ENCODE assay signal across 37 cellular contexts in the genomic region with DNA sequence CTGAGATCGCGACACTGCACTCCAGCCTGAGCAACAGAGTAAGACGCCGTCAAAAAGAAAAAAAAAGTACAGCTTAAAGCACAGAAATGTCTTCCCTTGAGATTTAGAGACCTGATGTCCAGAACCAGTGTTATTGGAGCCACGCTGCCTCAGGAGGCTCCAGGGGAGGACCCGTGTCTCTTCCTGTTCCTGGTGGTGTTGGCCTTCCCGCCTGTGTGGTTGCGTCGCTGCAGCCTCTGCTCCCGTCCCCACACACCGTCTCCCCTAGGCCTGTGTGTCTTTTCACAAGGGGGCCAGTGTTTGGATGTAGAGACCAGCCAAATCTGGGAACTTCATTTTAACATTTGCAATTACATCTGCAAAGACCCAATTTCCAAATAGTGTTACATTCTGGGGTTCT. TPM values are rescaled to one million over a fixed set of nuclear protein-coding genes. Genes with fewer than 3 reads are reported as not detected.
A peak's percentile ranks its signal among the peaks of the same experiment; 100 is the strongest.
DNase-seq lines count a peak whose midpoint lies in the region; ATAC-seq, FAIRE-seq and TF ChIP-seq lines count a peak whose summit lies in the region.
"Had no signal": no experiment of that assay in that cellular context is flagged by ENCODE, and none has a peak within 500 bp of the region (broad histone marks: within the 10 kb centered on the region; RNA-seq: fewer than 3 reads in every experiment).

No MANE protein-coding gene starts in this region.

- DNase-seq in SIG-M5 treated with dmso at 0.1 percent for 504 hours (lab: John Stamatoyannopoulos, UW; ENCODE audit: unreplicated experiment) (peak; percentile 59), SIG-M5 (lab: John Stamatoyannopoulos, UW) (no peak), NOMO-1 treated with dmso at 0.1 percent for 144 hours (lab: John Stamatoyannopoulos, UW; ENCODE audit: unreplicated experiment) (peak; percentile 44), HepG2 (ENCODE audit: low spot score) (no peak)
- DNase-seq in CD4-positive, alpha-beta T cell: no peak
- no peak for DNase-seq in CD4-positive, alpha-beta memory T cell
- DNase-seq in naive thymus-derived CD4-positive, alpha-beta T cell: no peak
- no peak for DNase-seq in activated CD8-positive, alpha-beta T cell treated with anti-CD3 and anti-CD28 coated beads for 36 hours
- DNase-seq: activated CD4-positive, alpha-beta T cell treated with anti-CD3 and anti-CD28 coated beads, Interleukin-2, amount 10 ng/mL, durations not matched to agents 24 days and 14 days; activated naive CD4-positive, alpha-beta T cell; adrenal gland; body of pancreas; CD8-positive, alpha-beta memory T cell; dorsolateral prefrontal cortex; EL; foreskin fibroblast; heart right ventricle; MM.1S; NCI-H1436 treated with DMSO at 0.1 percent for 48 hours; NCI-H2081 treated with DMSO at 0.1 percent for 48 hours; NCI-H2227 treated with DMSO at 0.1 percent for 48 hours; NCI-H69; retina; SJCRH30; stimulated activated naive CD4-positive, alpha-beta T cell treated with Interleukin-2 at 50 U/mL for 16 hours; T1000 had no signal

- H3K9me3 Mint-ChIP-seq in CD4-positive, alpha-beta T cell: no peaks in the 10 kb centered on the region
- peaks cover 0 to 3% (median 0%) of the 10 kb centered on the region in 8 donors for H3K9me3 Mint-ChIP-seq in CD4-positive, alpha-beta memory T cell
- H3K9me3 Mint-ChIP-seq in naive thymus-derived CD4-positive, alpha-beta T cell: peaks cover 0 to 3% (median 0%) of the 10 kb centered on the region in 11 donors
- H3K9me3 Mint-ChIP-seq in activated CD8-positive, alpha-beta T cell treated with anti-CD3 and anti-CD28 coated beads for 36 hours: no peaks in the 10 kb centered on the region
- H3K9me3 Mint-ChIP-seq: activated CD4-positive, alpha-beta T cell treated with anti-CD3 and anti-CD28 coated beads, Interleukin-2, amount 10 ng/mL, durations not matched to agents 24 days and 14 days; WTC11 had no signal

- H3K4me3 ChIP-seq in HepG2 (replicated peaks in 1 of 3; ENCODE audit: insufficient read depth in 1 of 3, low read depth in 2 of 3, low read length in 3 of 3): no peak overlapping the region
- no peak overlapping the region for H3K4me3 ChIP-seq in CD4-positive, alpha-beta memory T cell (ENCODE audit: low read length in 2 of 2)
- H3K4me3 ChIP-seq in naive thymus-derived CD4-positive, alpha-beta T cell (ENCODE audit: low read length): no peak overlapping the region
- H3K4me3 ChIP-seq: adrenal gland, body of pancreas, dorsolateral prefrontal cortex, esophagus muscularis mucosa, heart right ventricle, SJCRH30, smooth muscle cell, suprapubic skin had no signal

- H3K27ac Mint-ChIP-seq in CD4-positive, alpha-beta T cell: peak overlapping the region; percentile 38
- peak overlapping the region in 2 of 7 donors; percentile 35 to 67 for H3K27ac Mint-ChIP-seq in CD4-positive, alpha-beta memory T cell
- H3K27ac Mint-ChIP-seq in naive thymus-derived CD4-positive, alpha-beta T cell: peak overlapping the region in 3 of 9 donors; percentile 11 to 40 (median 25)
- no peak overlapping the region for H3K27ac Mint-ChIP-seq in activated CD8-positive, alpha-beta T cell treated with anti-CD3 and anti-CD28 coated beads for 36 hours
- H3K27ac Mint-ChIP-seq: activated CD4-positive, alpha-beta T cell treated with anti-CD3 and anti-CD28 coated beads, Interleukin-2, amount 10 ng/mL, durations not matched to agents 24 days and 14 days; WTC11 had no signal

- no peaks in the 10 kb centered on the region; the same call in 1 of the 2 replicates for H3K4me1 ChIP-seq in HepG2 (ENCODE audit: insufficient read depth, low read length)
- peaks cover 11% of the 10 kb centered on the region for H3K4me1 ChIP-seq in CD4-positive, alpha-beta memory T cell (ENCODE audit: insufficient read depth, low read length)
- H3K4me1 ChIP-seq in naive thymus-derived CD4-positive, alpha-beta T cell (ENCODE audit: control insufficient read depth in 2 of 2, insufficient read depth in 2 of 2, low read length in 2 of 2): peaks cover 6 to 8% of the 10 kb centered on the region in 2 donors
- H3K4me1 ChIP-seq: adrenal gland, body of pancreas, esophagus muscularis mucosa, parathyroid adenoma, SJCRH30, suprapubic skin had no signal

- WGBS in HepG2 (ENCODE audit: low lambda C conversion rate): 60% methylated on average over 11 of the region's 11 CpGs

- no peaks in the 10 kb centered on the region for H3K27me3 Mint-ChIP-seq in CD4-positive, alpha-beta T cell
- no peaks in the 10 kb centered on the region for H3K27me3 Mint-ChIP-seq in CD4-positive, alpha-beta memory T cell
- no peaks in the 10 kb centered on the region for H3K27me3 Mint-ChIP-seq in naive thymus-derived CD4-positive, alpha-beta T cell
- no peaks in the 10 kb centered on the region for H3K27me3 Mint-ChIP-seq in activated CD8-positive, alpha-beta T cell treated with anti-CD3 and anti-CD28 coated beads for 36 hours

- H3K79me2 ChIP-seq in HepG2 (ENCODE audit: insufficient read depth, low read length): no peaks in the 10 kb centered on the region
- H3K79me2 ChIP-seq: parathyroid adenoma had no signal

- H2AFZ ChIP-seq in HepG2 (ENCODE audit: low read length): no peak overlapping the region
- H2AFZ ChIP-seq: parathyroid adenoma had no signal

- no peak for TF ChIP-seq CTCF in CD4-positive, alpha-beta T cell (IDR thresholded peaks at IDR 0.05)
- no peak for TF ChIP-seq CTCF in HepG2 (CRISPR knock-in tag; IDR thresholded peaks at IDR 0.05)
- no peak for TF ChIP-seq CTCF in activated CD8-positive, alpha-beta T cell treated with anti-CD3 and anti-CD28 coated beads for 36 hours (IDR thresholded peaks at IDR 0.05)

- H3K9me3 ChIP-seq in CD4-positive, alpha-beta T cell (ENCODE audit: control insufficient read depth, low read length): no peaks in the 10 kb centered on the region
- H3K9me3 ChIP-seq in HepG2 (ENCODE audit: low read length): no peaks in the 10 kb centered on the region
- H3K9me3 ChIP-seq in CD4-positive, alpha-beta memory T cell (ENCODE audit: control insufficient read depth in 1 of 2, low read length in 2 of 2): no peaks in the 10 kb centered on the region
- H3K9me3 ChIP-seq in naive thymus-derived CD4-positive, alpha-beta T cell (ENCODE audit: control insufficient read depth in 2 of 3, low read length in 3 of 3): no peaks in the 10 kb centered on the region
- H3K9me3 ChIP-seq: adrenal gland, body of pancreas, esophagus muscularis mucosa, heart right ventricle, SJCRH30, suprapubic skin had no signal

- no TSS peak for BruUV-seq in HepG2 (replicated peaks; lab: Mats Ljungman, UMichigan)

- no peak for ATAC-seq in CD4-positive, alpha-beta T cell (ENCODE audit: poor library complexity)
- ATAC-seq in HepG2: no peak
- no peak for ATAC-seq in naive thymus-derived CD4-positive, alpha-beta T cell
- no peak for ATAC-seq in activated CD8-positive, alpha-beta T cell treated with anti-CD3 and anti-CD28 coated beads for 36 hours
- ATAC-seq: body of pancreas, heart right ventricle, WTC11 had no signal

- H3K27me3 ChIP-seq in CD4-positive, alpha-beta T cell (ENCODE audit: control insufficient read depth, insufficient read depth, low read length): no peaks in the 10 kb centered on the region
- peaks cover 31 to 97% of the 10 kb centered on the region in 2 experiments for H3K27me3 ChIP-seq in HepG2 (ENCODE audit: control insufficient read depth in 1 of 2, insufficient read depth in 2 of 2, low read length in 2 of 2)
- H3K27me3 ChIP-seq in CD4-positive, alpha-beta memory T cell (ENCODE audit: insufficient read depth, low read length): no peaks in the 10 kb centered on the region
- no peaks in the 10 kb centered on the region for H3K27me3 ChIP-seq in naive thymus-derived CD4-positive, alpha-beta T cell (ENCODE audit: control insufficient read depth in 2 of 2, insufficient read depth in 2 of 2, low read length in 2 of 2)
- H3K27me3 ChIP-seq: body of pancreas, dorsolateral prefrontal cortex, SJCRH30 had no signal

- H3K36me3 Mint-ChIP-seq in CD4-positive, alpha-beta T cell (ENCODE audit: low read depth): no peaks in the 10 kb centered on the region
- H3K36me3 Mint-ChIP-seq in CD4-positive, alpha-beta memory T cell: no peaks in the 10 kb centered on the region
- H3K36me3 Mint-ChIP-seq in naive thymus-derived CD4-positive, alpha-beta T cell: no peaks in the 10 kb centered on the region
- H3K36me3 Mint-ChIP-seq in activated CD8-positive, alpha-beta T cell treated with anti-CD3 and anti-CD28 coated beads for 36 hours (ENCODE audit: low read depth): no peaks in the 10 kb centered on the region
- H3K36me3 Mint-ChIP-seq: CD8-positive, alpha-beta memory T cell; WTC11 had no signal

- H3K4me3 Mint-ChIP-seq in CD4-positive, alpha-beta T cell: peak overlapping the region; percentile 30
- H3K4me3 Mint-ChIP-seq in CD4-positive, alpha-beta memory T cell: no peak overlapping the region
- H3K4me3 Mint-ChIP-seq in naive thymus-derived CD4-positive, alpha-beta T cell: no peak overlapping the region
- no peak overlapping the region for H3K4me3 Mint-ChIP-seq in activated CD8-positive, alpha-beta T cell treated with anti-CD3 and anti-CD28 coated beads for 36 hours
- H3K4me3 Mint-ChIP-seq: activated CD4-positive, alpha-beta T cell treated with anti-CD3 and anti-CD28 coated beads, Interleukin-2, amount 10 ng/mL, durations not matched to agents 24 days and 14 days; WTC11 had no signal

- no peaks in the 10 kb centered on the region for H4K20me1 ChIP-seq in HepG2 (ENCODE audit: insufficient read depth, low read length)

- H3K9ac ChIP-seq in HepG2 (ENCODE audit: insufficient read depth, low read depth, low read length): no peak overlapping the region
- H3K9ac ChIP-seq: parathyroid adenoma had no signal

- in situ Hi-C loops in HepG2 (cut with HindIII; ENCODE audit: extremely low pct_ligation_motif_present, low pct_unique_long_range_greater_than_20kb): no loop called here

- POLR2A ChIA-PET in CD4-positive, alpha-beta T cell (lab: Charles Lee): interaction anchor here (1.5 kb wide), 1 partner anchor 36 kb away, joined by 5 read pairs; no protein-coding TSS in a partner anchor
- POLR2A ChIA-PET in HepG2 (lab: Yijun Ruan, JAX): no interaction called here
- POLR2A ChIA-PET in CD4-positive, alpha-beta memory T cell (lab: Charles Lee; ENCODE audit: partially characterized antibody): no interaction called here
- POLR2A ChIA-PET in naive thymus-derived CD4-positive, alpha-beta T cell (lab: Charles Lee): interaction anchor here (0.6 kb wide), 1 partner anchor 38 kb away, joined by 3 read pairs; no protein-coding TSS in a partner anchor
- POLR2A ChIA-PET in activated CD8-positive, alpha-beta T cell treated with anti-CD3 and anti-CD28 coated beads for 36 hours (lab: Charles Lee): no interaction called here

- no peak for TF ChIP-seq RAD21 in HepG2 (CRISPR knock-in tag; IDR thresholded peaks at IDR 0.05)

- H3K4me2 ChIP-seq in HepG2 (ENCODE audit: low read depth, low read length): no peak overlapping the region
- H3K4me2 ChIP-seq: smooth muscle cell had no signal

- H3K27ac ChIP-seq in CD4-positive, alpha-beta T cell (ENCODE audit: low read depth, low read length): no peak overlapping the region
- no peak overlapping the region for H3K27ac ChIP-seq in HepG2 (ENCODE audit: extremely low read length, insufficient read depth, low read length)
- no peak overlapping the region for H3K27ac ChIP-seq in CD4-positive, alpha-beta memory T cell (ENCODE audit: low read depth, low read length)
- H3K27ac ChIP-seq in naive thymus-derived CD4-positive, alpha-beta T cell (ENCODE audit: low read depth, low read length): no peak overlapping the region
- H3K27ac ChIP-seq: 22Rv1, adrenal gland, body of pancreas, dorsolateral prefrontal cortex, esophagus muscularis mucosa, heart right ventricle, parathyroid adenoma, SJCRH30, suprapubic skin had no signal

- intact Hi-C loops in CD4-positive, alpha-beta T cell (cut with DNase I, micrococcal nuclease): no loop called here
- intact Hi-C loops in HepG2 (cut with micrococcal nuclease; ENCODE audit: unreplicated experiment): no loop called here
- intact Hi-C loops in CD4-positive, alpha-beta memory T cell (cut with micrococcal nuclease): no loop called here
- intact Hi-C loops in naive thymus-derived CD4-positive, alpha-beta T cell (cut with micrococcal nuclease): loop anchor here in 1 of 2 donors (10.0 kb wide), 1 partner anchor 537 kb away; a partner anchor contains a TSS
- intact Hi-C loops in activated CD8-positive, alpha-beta T cell treated with anti-CD3 and anti-CD28 coated beads for 36 hours (cut with micrococcal nuclease): no loop called here

- TF ChIP-seq EP300 in HepG2 (IDR thresholded peaks at IDR 0.05; ENCODE audit: low read depth in 2 of 2, low read length in 2 of 2): no peak
- TF ChIP-seq EP300 in HepG2 (CRISPR knock-in tag; IDR thresholded peaks at IDR 0.05; ENCODE audit: borderline replicate concordance): no peak

- no peak for TF ChIP-seq POLR2A in HepG2 (IDR thresholded peaks at IDR 0.05; ENCODE audit: insufficient read depth in 1 of 2, low read depth in 2 of 2, low read length in 2 of 2)

- CTCF ChIA-PET in CD4-positive, alpha-beta T cell (lab: Charles Lee): no interaction called here
- CTCF ChIA-PET in HepG2 (lab: Yijun Ruan, JAX; ENCODE audit: low intra/inter-chr PET ratio, low total read pairs): no interaction called here
- CTCF ChIA-PET in CD4-positive, alpha-beta memory T cell (lab: Charles Lee; ENCODE audit: partially characterized antibody): no interaction called here
- CTCF ChIA-PET in naive thymus-derived CD4-positive, alpha-beta T cell (lab: Charles Lee): no interaction called here
- CTCF ChIA-PET in activated CD8-positive, alpha-beta T cell treated with anti-CD3 and anti-CD28 coated beads for 36 hours (lab: Charles Lee): no interaction called here

- peaks cover 35% of the 10 kb centered on the region for H3K4me1 Mint-ChIP-seq in CD4-positive, alpha-beta T cell (ENCODE audit: low read depth)
- H3K4me1 Mint-ChIP-seq in CD4-positive, alpha-beta memory T cell: peaks cover 4 to 33% (median 15%) of the 10 kb centered on the region in 4 donors
- peaks cover 22 to 41% (median 28%) of the 10 kb centered on the region in 7 donors for H3K4me1 Mint-ChIP-seq in naive thymus-derived CD4-positive, alpha-beta T cell
- peaks cover 23% of the 10 kb centered on the region for H3K4me1 Mint-ChIP-seq in activated CD8-positive, alpha-beta T cell treated with anti-CD3 and anti-CD28 coated beads for 36 hours (ENCODE audit: low read depth)
- H3K4me1 Mint-ChIP-seq: WTC11 had no signal

- FAIRE-seq in HepG2 (lab: Jason Lieb, UNC): no peak
- FAIRE-seq: endometrium, GM18507, H1, HTR-8/SVneo, RCC 7860 had no signal

- no peaks in the 10 kb centered on the region for H3K36me3 ChIP-seq in HepG2 (replicated peaks in 1 of 2; ENCODE audit: control insufficient read depth in 1 of 2, insufficient read depth in 2 of 2, low read length in 2 of 2)
- H3K36me3 ChIP-seq in CD4-positive, alpha-beta memory T cell (ENCODE audit: insufficient read depth, low read length): no peaks in the 10 kb centered on the region
- H3K36me3 ChIP-seq in naive thymus-derived CD4-positive, alpha-beta T cell (ENCODE audit: control insufficient read depth in 2 of 3, insufficient read depth in 3 of 3, low read length in 3 of 3): no peaks in the 10 kb centered on the region
- H3K36me3 ChIP-seq: adrenal gland, esophagus muscularis mucosa, heart right ventricle, SJCRH30, suprapubic skin had no signal

RNA-seq across cellular contexts. Expression of a gene that starts 8.6 kb away (rescaled TPM):
- 10 to 100 TPM; 75.8 to 80.7 TPM for total RNA-seq in CD4-positive, alpha-beta T cell
- 3.7 and 7.9 TPM in 2 replicates for total RNA-seq in HepG2 (2016; rRNA removed; fragmentation: Illumina TruSeq; extraction: Trizol)
- total RNA-seq in HepG2 (2016; cell fraction: cytosol; rRNA removed; fragmentation: Illumina TruSeq; extraction: Trizol; ENCODE audit: low read depth): 2.7 and 3.6 TPM in 2 replicates
- total RNA-seq in HepG2 (2016; cell fraction: insoluble cytoplasmic fraction; rRNA removed; fragmentation: Illumina TruSeq; extraction: Trizol): 5.4 and 6.9 TPM in 2 replicates
- total RNA-seq in HepG2 (2016; cell fraction: membrane; rRNA removed; fragmentation: Illumina TruSeq; extraction: Trizol): 7.0 and 9.3 TPM in 2 replicates
- 10.9 and 11.0 TPM in 2 replicates for total RNA-seq in HepG2 (2016; cell fraction: nucleus; rRNA removed; fragmentation: Illumina TruSeq; extraction: Trizol)
- 3.6 and 4.9 TPM in 2 replicates for polyA plus RNA-seq in HepG2 (2011; rRNA removed)
- 3.0 and 6.0 TPM in 2 replicates for polyA plus RNA-seq in HepG2 (2011; cell fraction: cytosol; rRNA removed)
- 50.9 and 76.3 TPM in 2 replicates for polyA plus RNA-seq in HepG2 (2011; cell fraction: nucleus; rRNA removed)
- polyA plus RNA-seq in HepG2 (2012): 25.5 and 31.0 TPM in 2 replicates
- 5.9 and 6.4 TPM in 2 replicates for polyA plus RNA-seq in HepG2 (2016; cell fraction: cytosol; fragmentation: Illumina TruSeq; extraction: Trizol; ENCODE audit: low read depth)
- polyA plus RNA-seq in HepG2 (2016; cell fraction: insoluble cytoplasmic fraction; fragmentation: Illumina TruSeq; extraction: Trizol; ENCODE audit: low read depth): 20.0 and 28.2 TPM in 2 replicates
- polyA plus RNA-seq in HepG2 (2016; cell fraction: membrane; fragmentation: Illumina TruSeq; extraction: Trizol; ENCODE audit: low read depth): 20.5 and 23.8 TPM in 2 replicates
- 64.1 and 69.3 TPM in 2 replicates for polyA plus RNA-seq in HepG2 (2016; cell fraction: nucleus; fragmentation: Illumina TruSeq; extraction: Trizol; ENCODE audit: insufficient read depth, low read depth)
- polyA minus RNA-seq in HepG2 (2011; rRNA and poly(A)+ RNA removed; ENCODE audit: low replicate concordance): 3.8 and 7.6 TPM in 2 replicates
- 17.3 and 28.7 TPM in 2 replicates for polyA minus RNA-seq in HepG2 (2011; cell fraction: cytosol; rRNA and poly(A)+ RNA removed)
- polyA minus RNA-seq in HepG2 (2011; cell fraction: nucleus; rRNA and poly(A)+ RNA removed): 8.5 and 11.2 TPM in 2 replicates
- 100 to 1,000 TPM in 1 of 2 experiments, 10 to 100 TPM in 1; 97.3 to 101 TPM for total RNA-seq in CD4-positive, alpha-beta memory T cell
- polyA plus RNA-seq in CD4-positive, alpha-beta memory T cell: 1 to 10 TPM in 1 of 2 donors, not detected in 1; 3.1 TPM
- total RNA-seq in naive thymus-derived CD4-positive, alpha-beta T cell: 100 to 1,000 TPM in 2 of 5 experiments, 10 to 100 TPM in 3; 56.3 to 105 (median 93.0) TPM
- polyA plus RNA-seq in naive thymus-derived CD4-positive, alpha-beta T cell: under 1 TPM; 0.77 to 0.92 TPM
- total RNA-seq in activated CD8-positive, alpha-beta T cell treated with anti-CD3 and anti-CD28 coated beads for 36 hours: 10 to 100 TPM; 41.4 to 48.1 TPM

Comparison
In these comparisons a context has a peak if more than half of its experiments do, and no peak if none do; other contexts are left out.
1. DNase-seq: peak in SIG-M5 treated with dmso at 0.1 percent for 504 hours (single experiment) and NOMO-1 treated with dmso at 0.1 percent for 144 hours (single experiment); none in SIG-M5 (single experiment), CD4-positive, alpha-beta T cell (0 of 10), HepG2 (single experiment), CD4-positive, alpha-beta memory T cell (0 of 5), naive thymus-derived CD4-positive, alpha-beta T cell (0 of 9) and activated CD8-positive, alpha-beta T cell treated with anti-CD3 and anti-CD28 coated beads for 36 hours (single experiment).
2. POLR2A ChIA-PET loops: an anchor here in CD4-positive, alpha-beta T cell (1.5 kb wide) and naive thymus-derived CD4-positive, alpha-beta T cell (0.6 kb wide); none called in HepG2, CD4-positive, alpha-beta memory T cell and activated CD8-positive, alpha-beta T cell treated with anti-CD3 and anti-CD28 coated beads for 36 hours.